In genomic region chr2:41936751-41937463, GRCh38 we compare ENCODE assay signal across 24 cellular contexts.
DNase-seq lines count a peak whose midpoint lies in the region; ATAC-seq, FAIRE-seq and TF ChIP-seq lines count a peak whose summit lies in the region.
"Had no signal": no experiment of that assay in that cellular context is flagged by ENCODE, and none has a peak within 500 bp of the region (broad histone marks: within the 10 kb centered on the region; RNA-seq: fewer than 3 reads in every experiment).

No MANE protein-coding gene starts in this region.

- H3K27me3 Mint-ChIP-seq in astrocyte (ENCODE audit: low read depth, unreplicated experiment) (peaks cover 3% of the 10 kb centered on the region), nephron (ENCODE audit: low read depth) (peaks cover 4% of the 10 kb centered on the region)

- peak overlapping the region; percentile 79 for H3K27ac ChIP-seq in left ventricle myocardium inferior (replicated peaks)
- no peak overlapping the region for H3K27ac ChIP-seq in astrocyte (ENCODE audit: low read depth, low read length)
- H3K27ac ChIP-seq in subcutaneous abdominal adipose tissue (ENCODE audit: low read depth, low read length): peak overlapping the region; percentile 75
- H3K27ac ChIP-seq: left lung, Peyer's patch, upper lobe of right lung had no signal

- H3K4me3 Mint-ChIP-seq in astrocyte (ENCODE audit: unreplicated experiment) (no peak overlapping the region), nephron (peak overlapping the region in 2 of 3 experiments; percentile 24 to 27)
- H3K4me3 Mint-ChIP-seq: immature natural killer cell; T-helper 1 cell treated with Interleukin-12 subunit alpha and Interleukin-12 subunit beta and Interleukin-4 antibody, amounts not matched to agents 30 μg/mL and 1 μg/mL, for 36 hours had no signal

- H3K9me3 ChIP-seq in left ventricle myocardium inferior (replicated peaks) (no peaks in the 10 kb centered on the region), astrocyte (ENCODE audit: insufficient read depth, low read depth, low read length) (no peaks in the 10 kb centered on the region), subcutaneous abdominal adipose tissue (ENCODE audit: control insufficient read depth in 5 of 5, low read length in 5 of 5) (no peaks in the 10 kb centered on the region)
- H3K9me3 ChIP-seq: left lung, Peyer's patch, right atrium auricular region, upper lobe of right lung had no signal

- no peak overlapping the region for H2AFZ ChIP-seq in astrocyte (ENCODE audit: low read depth, low read length)

- H3K4me1 Mint-ChIP-seq in astrocyte (ENCODE audit: low read depth, unreplicated experiment) (peaks cover 58% of the 10 kb centered on the region), nephron (peaks cover 93% of the 10 kb centered on the region)
- H3K4me1 Mint-ChIP-seq: immature natural killer cell had no signal

- no peak for FAIRE-seq in astrocyte (lab: Jason Lieb, UNC)
- FAIRE-seq: A204.1 had no signal

- H3K9ac ChIP-seq in astrocyte (ENCODE audit: low read length) (no peak overlapping the region), subcutaneous abdominal adipose tissue (ENCODE audit: low read length in 5 of 5) (no peak overlapping the region)

- H3K27ac Mint-ChIP-seq in astrocyte (ENCODE audit: unreplicated experiment) (no peak overlapping the region), nephron (peak overlapping the region; percentile 89 to 99 (median 99))
- H3K27ac Mint-ChIP-seq: T-helper 1 cell treated with Interleukin-12 subunit alpha and Interleukin-12 subunit beta and Interleukin-4 antibody, amounts not matched to agents 30 μg/mL and 1 μg/mL, for 36 hours had no signal

- no peaks in the 10 kb centered on the region for H3K9me3 Mint-ChIP-seq in astrocyte (ENCODE audit: unreplicated experiment)
- no peaks in the 10 kb centered on the region for H3K9me3 Mint-ChIP-seq in nephron
- H3K9me3 Mint-ChIP-seq: immature natural killer cell; T-helper 1 cell treated with Interleukin-12 subunit alpha and Interleukin-12 subunit beta and Interleukin-4 antibody, amounts not matched to agents 30 μg/mL and 1 μg/mL, for 36 hours had no signal

- H4K20me1 ChIP-seq in astrocyte (ENCODE audit: insufficient read depth, low read length): no peaks in the 10 kb centered on the region

- H3K36me3 Mint-ChIP-seq in astrocyte (ENCODE audit: low read depth, unreplicated experiment) (no peaks in the 10 kb centered on the region), nephron (ENCODE audit: low read depth) (no peaks in the 10 kb centered on the region)
- H3K36me3 Mint-ChIP-seq: immature natural killer cell had no signal

- H3K4me3 ChIP-seq in left ventricle myocardium inferior: no peak overlapping the region
- H3K4me3 ChIP-seq in astrocyte (ENCODE audit: insufficient read depth, low read depth, low read length): no peak overlapping the region
- H3K4me3 ChIP-seq in subcutaneous abdominal adipose tissue (ENCODE audit: low read depth in 1 of 5, low read length in 5 of 5): no peak overlapping the region
- H3K4me3 ChIP-seq: left lung, Peyer's patch, right atrium auricular region, upper lobe of right lung had no signal

- H3K27me3 ChIP-seq in left ventricle myocardium inferior (ENCODE audit: low read depth) (no peaks in the 10 kb centered on the region), astrocyte (ENCODE audit: insufficient read depth, low read length) (no peaks in the 10 kb centered on the region), subcutaneous abdominal adipose tissue (ENCODE audit: control insufficient read depth in 5 of 5, insufficient read depth in 4 of 5, low read length in 5 of 5) (no peaks in the 10 kb centered on the region)
- H3K27me3 ChIP-seq: left lung, Peyer's patch, right atrium auricular region, upper lobe of right lung had no signal

- H3K36me3 ChIP-seq in left ventricle myocardium inferior: no peaks in the 10 kb centered on the region
- no peaks in the 10 kb centered on the region for H3K36me3 ChIP-seq in astrocyte (ENCODE audit: insufficient read depth, low read length)
- H3K36me3 ChIP-seq in subcutaneous abdominal adipose tissue (ENCODE audit: control insufficient read depth in 5 of 5, insufficient read depth in 5 of 5, low read length in 5 of 5): no peaks in the 10 kb centered on the region
- H3K36me3 ChIP-seq: left lung, Peyer's patch, right atrium auricular region, upper lobe of right lung, WERI-Rb-1 had no signal

- ATAC-seq in left cardiac atrium: no peak
- ATAC-seq in HG03108 (IDR thresholded peaks at IDR 0.05; ENCODE audit: unreplicated experiment): no peak
- no peak for ATAC-seq in HG03196 (IDR thresholded peaks at IDR 0.05; ENCODE audit: unreplicated experiment)
- ATAC-seq: left lung, upper lobe of right lung had no signal

- peak overlapping the region; percentile 17 for H3K4me2 ChIP-seq in astrocyte (ENCODE audit: low read length)

- TF ChIP-seq CTCF in left ventricle myocardium inferior (IDR thresholded peaks at IDR 0.05; ENCODE audit: borderline replicate concordance) (no peak), astrocyte (IDR thresholded peaks at IDR 0.05; ENCODE audit: insufficient read depth, low read depth, low read length) (no peak), nephron (IDR thresholded peaks at IDR 0.05; ENCODE audit: unreplicated experiment in 3 of 3) (no peak)

- H3K4me1 ChIP-seq in left ventricle myocardium inferior (peaks cover 65% of the 10 kb centered on the region), astrocyte (ENCODE audit: insufficient read depth, low read length) (peaks cover 64% of the 10 kb centered on the region), subcutaneous abdominal adipose tissue (ENCODE audit: control insufficient read depth in 5 of 5, insufficient read depth in 5 of 5, low read length in 5 of 5) (peaks cover 14 to 55% (median 52%) of the 10 kb centered on the region in 5 donors)
- H3K4me1 ChIP-seq: left lung had no signal

- intact Hi-C loops in left ventricle myocardium inferior (cut with micrococcal nuclease) (loop anchor here (10.0 kb wide), 1 partner anchor 88 kb away; no protein-coding TSS in a partner anchor), left cardiac atrium (cut with DNase I) (no loop called here)

- no peaks in the 10 kb centered on the region for H3K79me2 ChIP-seq in astrocyte (ENCODE audit: insufficient read depth, low read length)

- DNase-seq in left ventricle myocardium inferior (no peak), left cardiac atrium (no peak), astrocyte (ENCODE audit: low read depth) (no peak), H4 (ENCODE audit: low spot score) (no peak)
- DNase-seq: activated CD8-positive, alpha-beta memory T cell treated with anti-CD3 and anti-CD28 coated beads, Interleukin-2, amount 50 U/mL, for 4 hours; activated effector memory CD4-positive, alpha-beta T cell treated with Interleukin-2 at 50 U/mL for 16 hours; cortex of kidney; immature natural killer cell; left lung; NCI-H1417 treated with DMSO at 0.1 percent for 48 hours; NCI-H2107; NCI-H510A; nucleus accumbens; Peyer's patch; stimulated activated CD4-positive, alpha-beta T cell treated with anti-CD3 and anti-CD28 coated beads, Interleukin-15, amount 100 ng/mL, for 24 hours; upper lobe of right lung had no signal
